Comparison of ENCODE assay signal across 16 cellular contexts in the genomic region with DNA sequence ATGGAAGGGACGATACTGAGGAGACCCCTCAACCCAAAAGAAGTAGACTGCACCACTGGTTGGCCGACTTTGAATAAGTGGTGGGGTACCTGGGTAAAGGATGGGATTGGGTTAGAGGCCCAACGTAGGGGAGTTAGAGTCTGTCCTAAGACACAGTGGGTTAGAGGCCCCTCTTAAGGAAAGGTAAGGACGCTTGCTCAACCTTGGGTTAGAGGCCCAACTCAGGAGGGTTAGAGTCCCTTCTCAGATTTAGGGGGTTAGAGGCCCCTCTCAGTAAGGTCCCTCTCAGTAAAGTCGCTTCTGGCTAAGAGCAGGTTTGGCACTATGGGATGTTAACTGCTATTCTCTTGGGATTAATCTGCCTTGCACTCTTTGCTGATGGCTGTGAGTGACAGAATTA.
DNase-seq lines count a peak whose midpoint lies in the region; ATAC-seq and TF ChIP-seq lines count a peak whose summit lies in the region.
"Had no signal": no experiment of that assay in that cellular context is flagged by ENCODE, and none has a peak within 500 bp of the region (broad histone marks: within the 10 kb centered on the region; RNA-seq: fewer than 3 reads in every experiment).

No MANE protein-coding gene starts in this region.

- no peak overlapping the region for H3K27ac Mint-ChIP-seq in GM23338
- H3K27ac Mint-ChIP-seq in type B pancreatic cell = no peak overlapping the region
- H3K27ac Mint-ChIP-seq: CD4-positive, alpha-beta T cell; HFFc6 had no signal

- no peak overlapping the region for H3K4me3 Mint-ChIP-seq in GM23338
- H3K4me3 Mint-ChIP-seq in type B pancreatic cell = no peak overlapping the region
- H3K4me3 Mint-ChIP-seq: CD4-positive, alpha-beta T cell; HFFc6 had no signal

- no peak overlapping the region for H2AFZ ChIP-seq in GM23338

- H3K9me3 Mint-ChIP-seq in GM23338 (peaks cover 34% of the 10 kb centered on the region), type B pancreatic cell (peaks cover 10% of the 10 kb centered on the region)
- H3K9me3 Mint-ChIP-seq: HFFc6 had no signal

- no peak overlapping the region for H3K4me3 ChIP-seq in GM23338
- H3K4me3 ChIP-seq: A549 had no signal

- H3K27me3 ChIP-seq in GM23338 (ENCODE audit: insufficient read depth) = peaks cover 41% of the 10 kb centered on the region

- peak overlapping the region; percentile 59 for H3K4me2 ChIP-seq in GM23338
- H3K4me2 ChIP-seq: A549 had no signal

- H3K27me3 Mint-ChIP-seq in GM23338 (ENCODE audit: insufficient read depth, low read depth, poor library complexity) = peaks cover 17% of the 10 kb centered on the region
- no peaks in the 10 kb centered on the region for H3K27me3 Mint-ChIP-seq in type B pancreatic cell
- H3K27me3 Mint-ChIP-seq: CD4-positive, alpha-beta T cell had no signal

- H3K4me1 Mint-ChIP-seq in GM23338 = peaks cover 35% of the 10 kb centered on the region
- H3K4me1 Mint-ChIP-seq in type B pancreatic cell (ENCODE audit: unreplicated experiment) = peaks cover 19% of the 10 kb centered on the region

- peaks cover 7% of the 10 kb centered on the region for H3K9me2 ChIP-seq in GM23338 (ENCODE audit: insufficient read depth)

- peaks cover 7% of the 10 kb centered on the region; the same call in 1 of the 2 replicates for H3K36me3 ChIP-seq in GM23338 (ENCODE audit: insufficient read depth)

- TF ChIP-seq CTCF in GM23338 (conservative IDR thresholded peaks at IDR 0.05; ENCODE audit: low read depth in 2 of 2) = no peak
- no peak for TF ChIP-seq CTCF in type B pancreatic cell (conservative IDR thresholded peaks at IDR 0.05)
- no peak for TF ChIP-seq CTCF in omental fat pad (IDR thresholded peaks at IDR 0.05)

- H3K79me2 ChIP-seq in GM23338 (replicated peaks; ENCODE audit: insufficient read depth) = no peaks in the 10 kb centered on the region

- ATAC-seq in GM23338 (peak; percentile 14; the same call in 2 of the 3 replicates), omental fat pad (ENCODE audit: low FRiP score) (no peak)
- ATAC-seq: A549, HCT116 had no signal

- peak; percentile 28 for DNase-seq in activated effector memory CD4-positive, alpha-beta T cell treated with anti-CD3 and anti-CD28 coated beads, Interleukin-2, amount 50 U/mL, for 16 hours
- DNase-seq in activated effector memory CD4-positive, alpha-beta T cell treated with Interleukin-2 at 50 U/mL for 16 hours = no peak
- DNase-seq in GM23338 (ENCODE audit: low spot score) (peak; percentile 54), iPS DF 19.7 (ENCODE audit: low read depth, low spot score) (peak; percentile 65), type B pancreatic cell (ENCODE audit: extremely low spot score, unreplicated experiment) (peak; percentile 11), omental fat pad (ENCODE audit: low spot score) (no peak)
- no peak for DNase-seq in stimulated activated CD4-positive, alpha-beta T cell treated with anti-CD3 and anti-CD28 coated beads, Interleukin-12 subunit alpha, Interleukin-12 subunit beta, amount 100 ng/mL, for 4 hours
- DNase-seq: AML-193, Caco-2, HFFc6, IMR-90 had no signal

- H4K20me1 ChIP-seq in GM23338 (replicated peaks; ENCODE audit: insufficient read depth) = no peaks in the 10 kb centered on the region

- no peak overlapping the region for H3K27ac ChIP-seq in GM23338 (ENCODE audit: low read depth)
- H3K27ac ChIP-seq: 22Rv1, A549, C4-2B had no signal

- H3F3A ChIP-seq in GM23338 (replicated peaks; ENCODE audit: low read depth) = no peaks in the 10 kb centered on the region; the same call in 1 of the 2 replicates

- peaks cover 31% of the 10 kb centered on the region for H3K36me3 Mint-ChIP-seq in GM23338 (ENCODE audit: low read depth)
- peaks cover 3% of the 10 kb centered on the region for H3K36me3 Mint-ChIP-seq in type B pancreatic cell

- peaks cover 32% of the 10 kb centered on the region for H3K4me1 ChIP-seq in GM23338 (ENCODE audit: insufficient read depth)

TF ChIP-seq in GM23338, 12 proteins besides CTCF, POLR2A, EP300 and RAD21:
- no peak for TF ChIP-seq STAT1 (IDR thresholded peaks at IDR 0.05; ENCODE audit: unreplicated experiment)
- TF ChIP-seq, protein P1, sequence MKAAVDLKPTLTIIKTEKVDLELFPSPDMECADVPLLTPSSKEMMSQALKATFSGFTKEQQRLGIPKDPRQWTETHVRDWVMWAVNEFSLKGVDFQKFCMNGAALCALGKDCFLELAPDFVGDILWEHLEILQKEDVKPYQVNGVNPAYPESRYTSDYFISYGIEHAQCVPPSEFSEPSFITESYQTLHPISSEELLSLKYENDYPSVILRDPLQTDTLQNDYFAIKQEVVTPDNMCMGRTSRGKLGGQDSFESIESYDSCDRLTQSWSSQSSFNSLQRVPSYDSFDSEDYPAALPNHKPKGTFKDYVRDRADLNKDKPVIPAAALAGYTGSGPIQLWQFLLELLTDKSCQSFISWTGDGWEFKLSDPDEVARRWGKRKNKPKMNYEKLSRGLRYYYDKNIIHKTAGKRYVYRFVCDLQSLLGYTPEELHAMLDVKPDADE (IDR thresholded peaks at IDR 0.05) = peak; percentile 30; the same call in 1 of the 2 replicates
- peak; percentile 86 for TF ChIP-seq POLR2AphosphoS5 (IDR thresholded peaks at IDR 0.05; ENCODE audit: low read depth)

Comparison
In these comparisons a context has a peak if more than half of its experiments do, and no peak if none do; other contexts are left out.
1. DNase-seq: peak in activated effector memory CD4-positive, alpha-beta T cell treated with anti-CD3 and anti-CD28 coated beads, Interleukin-2, amount 50 U/mL, for 16 hours (single experiment), GM23338 (single experiment), iPS DF 19.7 (single experiment) and type B pancreatic cell (single experiment); none in activated effector memory CD4-positive, alpha-beta T cell treated with Interleukin-2 at 50 U/mL for 16 hours (single experiment), stimulated activated CD4-positive, alpha-beta T cell treated with anti-CD3 and anti-CD28 coated beads, Interleukin-12 subunit alpha, Interleukin-12 subunit beta, amount 100 ng/mL, for 4 hours (single experiment) and omental fat pad (single experiment).